In the genomic region with DNA sequence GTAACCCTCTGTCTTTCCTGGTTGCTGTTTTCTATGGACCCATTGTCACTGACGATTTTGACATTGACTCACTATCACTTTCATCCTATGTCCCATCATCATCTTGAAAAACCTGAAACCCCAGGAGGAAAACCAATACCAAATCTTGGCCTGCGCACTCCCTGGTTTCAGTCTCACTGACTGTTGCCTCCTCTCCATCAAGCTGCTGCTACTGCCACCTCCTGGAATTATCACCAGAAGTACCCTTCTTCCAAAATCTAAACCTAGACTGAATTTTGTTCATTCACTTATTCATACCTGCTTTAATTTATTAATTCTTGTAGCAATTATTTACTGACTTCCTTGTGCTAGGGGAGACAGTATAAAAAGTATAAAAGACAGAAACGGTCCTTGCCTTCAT, we compare ENCODE assay signal across 9 cellular contexts. TPM values are rescaled to one million over a fixed set of nuclear protein-coding genes. Genes with fewer than 3 reads are reported as not detected.
DNase-seq lines count a peak whose midpoint lies in the region; ATAC-seq, FAIRE-seq and TF ChIP-seq lines count a peak whose summit lies in the region.
"Had no signal": no experiment of that assay in that cellular context is flagged by ENCODE, and none has a peak within 500 bp of the region (broad histone marks: within the 10 kb centered on the region; RNA-seq: fewer than 3 reads in every experiment).

No MANE protein-coding gene starts in this region.

- H3K79me1 ChIP-seq in neuronal stem cell (ENCODE audit: low read depth, low read length) = no peaks in the 10 kb centered on the region

- no peaks in the 10 kb centered on the region for H3K9me3 ChIP-seq in K562 (replicated peaks; ENCODE audit: control insufficient read depth, insufficient read depth, low read depth, low read length)
- no peaks in the 10 kb centered on the region for H3K9me3 ChIP-seq in neural progenitor cell (ENCODE audit: low read depth)
- no peaks in the 10 kb centered on the region for H3K9me3 ChIP-seq in neuronal stem cell (replicated peaks in 1 of 2; ENCODE audit: control insufficient read depth in 2 of 2, insufficient read depth in 1 of 2, low read depth in 1 of 2, low read length in 2 of 2)
- no peaks in the 10 kb centered on the region for H3K9me3 ChIP-seq in ovary

- peak; percentile 84 for ATAC-seq in K562
- no peak for ATAC-seq in GM18867 (IDR thresholded peaks at IDR 0.05; ENCODE audit: unreplicated experiment)

- H3K4me1 Mint-ChIP-seq in neural progenitor cell = no peaks in the 10 kb centered on the region

- DNase-seq in GF-D8 (lab: John Stamatoyannopoulos, UW) (peak; percentile 1), MV-4-11 (lab: John Stamatoyannopoulos, UW) (peak; percentile 9), K562 (ENCODE audit: extremely low read depth in 1 of 4, low spot score in 3 of 4) (peak in 2 of 4 experiments; percentile 19 to 30), neural progenitor cell (ENCODE audit: low spot score) (peak; percentile 43), neuronal stem cell (ENCODE audit: low spot score) (no peak), ovary (no peak), NCI-H187 treated with DMSO at 0.1 percent for 48 hours (lab: John Stamatoyannopoulos, UW) (no peak)

- H3F3A ChIP-seq in neural progenitor cell (ENCODE audit: low read depth) = no peaks in the 10 kb centered on the region

- no peaks in the 10 kb centered on the region for H3K4me1 ChIP-seq in K562 (replicated peaks in 1 of 2; ENCODE audit: control insufficient read depth in 2 of 2, insufficient read depth in 2 of 2, low read length in 2 of 2)
- H3K4me1 ChIP-seq in neural progenitor cell = no peaks in the 10 kb centered on the region
- no peaks in the 10 kb centered on the region for H3K4me1 ChIP-seq in neuronal stem cell (ENCODE audit: control insufficient read depth in 2 of 2, insufficient read depth in 1 of 2, low read depth in 1 of 2, low read length in 2 of 2)
- no peaks in the 10 kb centered on the region for H3K4me1 ChIP-seq in ovary (ENCODE audit: insufficient read depth)

- H3K4ac ChIP-seq in neuronal stem cell (ENCODE audit: low read length) = no peak overlapping the region

- TF ChIP-seq POLR2A in K562 (conservative IDR thresholded peaks at IDR 0.05) (no peak), ovary (IDR thresholded peaks at IDR 0.05) (no peak)

- no peak overlapping the region for H4K8ac ChIP-seq in neuronal stem cell (ENCODE audit: low read depth, low read length)

- POLR2A ChIA-PET in K562 (lab: Yijun Ruan, JAX) = no interaction called here

- H3K36me3 Mint-ChIP-seq in neural progenitor cell = no peaks in the 10 kb centered on the region

- TF ChIP-seq EP300 in K562 (IDR thresholded peaks at IDR 0.05; ENCODE audit: low read length) (no peak), ovary (IDR thresholded peaks at IDR 0.05) (no peak)

- peak in 2 of 3 experiments; percentile 38 to 54; a peak in 5 of 6 replicates for TF ChIP-seq CTCF in K562 (IDR thresholded peaks at IDR 0.05 in 2 of 3, conservative IDR thresholded peaks at IDR 0.05 in 1 of 3; ENCODE audit: insufficient read depth in 2 of 3, low read depth in 1 of 3, low read length in 3 of 3)
- peak; percentile 57 for TF ChIP-seq CTCF in neural progenitor cell (IDR thresholded peaks at IDR 0.05)
- no peak for TF ChIP-seq CTCF in ovary (IDR thresholded peaks at IDR 0.05)

- no peak overlapping the region for H2AFZ ChIP-seq in K562 (ENCODE audit: low read depth, low read length)
- no peak overlapping the region for H2AFZ ChIP-seq in neural progenitor cell (replicated peaks)
- no peak overlapping the region for H2AFZ ChIP-seq in neuronal stem cell (ENCODE audit: low read length)

- H2BK120ac ChIP-seq in neuronal stem cell (ENCODE audit: low read depth, low read length) = no peak overlapping the region

- no peak overlapping the region for H2AK5ac ChIP-seq in neuronal stem cell (ENCODE audit: low read depth, low read length)

- H3K27me3 ChIP-seq in K562 (ENCODE audit: control insufficient read depth in 2 of 2, insufficient read depth in 2 of 2, low read length in 2 of 2) (peaks cover 2 to 7% of the 10 kb centered on the region in 2 experiments; a peak in 2 of 5 replicates), neural progenitor cell (no peaks in the 10 kb centered on the region), neuronal stem cell (ENCODE audit: control insufficient read depth in 3 of 3, insufficient read depth in 3 of 3, low read depth in 1 of 3, low read length in 3 of 3) (no peaks in the 10 kb centered on the region), ovary (no peaks in the 10 kb centered on the region)

- H3K27ac ChIP-seq in K562 (ENCODE audit: extremely low read depth, low read depth, low read length) (no peak overlapping the region), neural progenitor cell (no peak overlapping the region), neuronal stem cell (replicated peaks; ENCODE audit: low read length) (no peak overlapping the region), ovary (no peak overlapping the region)

- H3K9me3 Mint-ChIP-seq in neural progenitor cell = no peaks in the 10 kb centered on the region

- H3K18ac ChIP-seq in neuronal stem cell (ENCODE audit: low read length) = no peak overlapping the region

- H2BK5ac ChIP-seq in neuronal stem cell (ENCODE audit: low read length) = no peak overlapping the region

- H4K20me1 ChIP-seq in K562 (replicated peaks; ENCODE audit: control insufficient read depth, insufficient read depth, low read length) (no peaks in the 10 kb centered on the region), neural progenitor cell (ENCODE audit: low read depth) (no peaks in the 10 kb centered on the region)

- CTCF ChIA-PET in K562 (lab: Yijun Ruan, JAX; ENCODE audit: low intra/inter-chr PET ratio) = no interaction called here

- H3K4me2 ChIP-seq in K562 (ENCODE audit: insufficient read depth, low read length) (no peak overlapping the region), neural progenitor cell (no peak overlapping the region), neuronal stem cell (ENCODE audit: insufficient read depth, low read length, poor library complexity, severe bottlenecking) (no peak overlapping the region)

- no peak for FAIRE-seq in K562 (lab: Jason Lieb, UNC)
- FAIRE-seq: islet of Langerhans had no signal

- no peak overlapping the region for H3K23ac ChIP-seq in neuronal stem cell (ENCODE audit: low read depth, low read length, poor library complexity)

- H3K36me3 ChIP-seq in K562 (ENCODE audit: control insufficient read depth, insufficient read depth, low read length) (no peaks in the 10 kb centered on the region), neural progenitor cell (no peaks in the 10 kb centered on the region), neuronal stem cell (replicated peaks in 1 of 2; ENCODE audit: control insufficient read depth in 2 of 2, insufficient read depth in 2 of 2, low read length in 2 of 2) (no peaks in the 10 kb centered on the region), ovary (no peaks in the 10 kb centered on the region)

- no peak overlapping the region for H2BK15ac ChIP-seq in neuronal stem cell (ENCODE audit: low read length)

- no peak overlapping the region for H4K91ac ChIP-seq in neuronal stem cell (ENCODE audit: low read depth, low read length, poor library complexity)

- no peak overlapping the region for H3K4me3 Mint-ChIP-seq in neural progenitor cell

- H3K9me1 ChIP-seq in K562 (ENCODE audit: control insufficient read depth, insufficient read depth, low read length) = no peaks in the 10 kb centered on the region

- in situ Hi-C loops in K562 (cut with MboI) = no loop called here

- H3K79me2 ChIP-seq in K562 (ENCODE audit: control insufficient read depth, insufficient read depth, low read length) = no peaks in the 10 kb centered on the region
- H3K79me2 ChIP-seq in neural progenitor cell (ENCODE audit: low read depth) = no peaks in the 10 kb centered on the region

- TF ChIP-seq RAD21 in K562 (CRISPR knock-in tag; conservative IDR thresholded peaks at IDR 0.05 in 1 of 2, IDR thresholded peaks at IDR 0.05 in 1 of 2) = peak in 1 of 2 experiments; percentile 26; a peak in 2 of 4 replicates

- no peak overlapping the region for H2BK12ac ChIP-seq in neuronal stem cell (ENCODE audit: low read length)

- H3K27ac Mint-ChIP-seq in neural progenitor cell = no peak overlapping the region

- BruUV-seq in K562 (replicated peaks; lab: Mats Ljungman, UMichigan) = no TSS peak

- H3K27me3 Mint-ChIP-seq in neural progenitor cell (ENCODE audit: insufficient read depth, low read depth) = no peaks in the 10 kb centered on the region

- intact Hi-C loops in K562 (cut with micrococcal nuclease) (loop anchor here (2.0 kb wide), 1 partner anchor 60 kb away; no protein-coding TSS in a partner anchor), ovary (cut with DNase I) (no loop called here)

- WGBS in K562 (ENCODE audit: insufficient coverage, low coverage, missing lambda C conversion rate) = 0% methylated on average over 3 of the region's 3 CpGs
- WGBS in neuronal stem cell (ENCODE audit: extremely low coverage in 2 of 2, insufficient read length in 2 of 2, insufficient replicate concordance in 1 of 2), 2 donors = no CpG with 5 or more reads among the region's 3 CpGs
- 58 to 62% (median 61%) methylated on average over 3 of the region's 3 CpGs for WGBS in ovary, 3 donors

- H3K9ac ChIP-seq in K562 (ENCODE audit: insufficient read depth in 1 of 2, low read depth in 2 of 2, low read length in 2 of 2) (no peak overlapping the region), neural progenitor cell (no peak overlapping the region), neuronal stem cell (ENCODE audit: low read depth, low read length, poor library complexity) (no peak overlapping the region)

- H3K14ac ChIP-seq in neuronal stem cell (ENCODE audit: low read length) = no peak overlapping the region

- H3K4me3 ChIP-seq in K562 (no peak overlapping the region), neural progenitor cell (no peak overlapping the region), neuronal stem cell (ENCODE audit: low read length in 2 of 2) (no peak overlapping the region), ovary (no peak overlapping the region)

RNA-seq across cellular contexts. Expression of gene ACBD5, which starts 44.5 kb away (rescaled TPM):
- 4.2 and 9.1 TPM in 2 replicates for total RNA-seq in K562 (2011; cell fraction: chromatin; rRNA removed; ENCODE audit: low replicate concordance)
- 3.2 and 3.8 TPM in 2 replicates for total RNA-seq in K562 (2011; cell fraction: nucleolus; rRNA removed)
- total RNA-seq in K562 (2011; cell fraction: nucleoplasm; rRNA removed) = 3.8 and 5.0 TPM in 2 replicates
- total RNA-seq in K562 (2014; rRNA removed) = 7.8 and 9.9 TPM in 2 replicates
- 10.3 TPM in 2 replicates for total RNA-seq in K562 (2014; rRNA removed; fragmentation: Illumina TruSeq; extraction: Trizol)
- 10.1 and 10.3 TPM in 2 replicates for total RNA-seq in K562 (2015; rRNA removed; fragmentation: Illumina TruSeq; extraction: Trizol)
- 8.4 and 8.7 TPM in 2 replicates for total RNA-seq in K562 (2021)
- 7.4 and 7.9 TPM in 2 replicates for polyA plus RNA-seq in K562 (2011; rRNA removed)
- 1.6 and 4.7 TPM in 2 replicates for polyA plus RNA-seq in K562 (2011; cell fraction: cytosol; rRNA removed)
- 3.2 and 4.5 TPM in 2 replicates for polyA plus RNA-seq in K562 (2011; cell fraction: nucleus; rRNA removed)
- 5.4 and 6.1 TPM in 2 replicates for polyA plus RNA-seq in K562 (2012)
- 7.6 and 8.5 TPM in 2 replicates for polyA plus RNA-seq in K562 (2014; fragmentation: Illumina TruSeq; extraction: Trizol)
- 1 to 10 TPM; 1.5 to 2.2 TPM for polyA plus RNA-seq in K562 (2014; fragmentation: Nextera tagmentation; extraction: Ambion mirVana)
- 5.1 and 6.1 TPM in 2 replicates for polyA plus RNA-seq in K562 (2014; rRNA removed)
- polyA minus RNA-seq in K562 (2011; rRNA and poly(A)+ RNA removed) = 8.9 and 10.8 TPM in 2 replicates
- 4.4 and 6.7 TPM in 2 replicates for polyA minus RNA-seq in K562 (2011; cell fraction: cytosol; rRNA and poly(A)+ RNA removed)
- polyA minus RNA-seq in K562 (2011; cell fraction: nucleus; rRNA and poly(A)+ RNA removed) = 2.2 and 6.0 TPM in 2 replicates
- 15.5 and 21.8 TPM in 2 replicates for total RNA-seq in neural progenitor cell (ENCODE audit: low replicate concordance)
- 8.5 TPM for polyA plus RNA-seq in neuronal stem cell (2013, experiment 1 of 2)
- polyA plus RNA-seq in neuronal stem cell (2013, experiment 2 of 2) = 8.4 TPM
- 10 to 100 TPM in 5 of 7 donors, 1 to 10 TPM in 2; 7.2 to 15.4 (median 12.9) TPM for total RNA-seq in ovary
- 10 to 100 TPM in 1 of 2 donors, 1 to 10 TPM in 1; 8.6 to 14.0 TPM for polyA plus RNA-seq in ovary

Comparison
In these comparisons a context has a peak if more than half of its experiments do, and no peak if none do; other contexts are left out.
1. DNase-seq: peak in GF-D8 (single experiment), MV-4-11 (single experiment) and neural progenitor cell (single experiment); none in neuronal stem cell (single experiment), ovary (0 of 5) and NCI-H187 treated with DMSO at 0.1 percent for 48 hours (single experiment).
2. CTCF ChIP-seq: peak in K562 (2 of 3) and neural progenitor cell (single experiment); none in ovary (0 of 3).